Comparison of ENCODE assay signal across 1 cellular context in the genomic region with DNA sequence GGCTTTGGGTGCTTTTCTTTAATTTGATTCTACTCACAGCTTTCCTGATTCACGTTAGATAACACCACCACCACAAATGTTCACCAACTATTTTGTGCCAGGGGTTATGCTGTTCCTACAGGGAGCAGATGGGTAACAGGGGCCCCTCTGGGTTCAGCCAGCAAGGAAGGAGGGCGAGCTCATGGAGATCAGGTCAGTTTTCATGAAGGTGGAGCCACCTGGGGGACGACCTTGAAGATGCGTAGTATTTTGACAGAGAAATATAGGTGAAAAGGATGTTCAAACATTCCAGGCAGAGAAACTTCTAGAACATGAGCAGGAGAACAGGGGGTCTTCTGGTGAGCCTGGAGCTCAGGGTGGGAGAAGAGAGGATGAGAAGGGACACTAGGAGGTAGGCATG.
A peak's percentile ranks its signal among the peaks of the same experiment; 100 is the strongest.
TF ChIP-seq lines count a peak whose summit lies in the region.

No MANE protein-coding gene starts in this region.

TF ChIP-seq in K562, 482 proteins besides CTCF, POLR2A, EP300 and RAD21:
- TF ChIP-seq ESRRA (IDR thresholded peaks at IDR 0.05; ENCODE audit: borderline replicate concordance, low read depth), result peak; percentile 85
- TF ChIP-seq ZFP30 (CRISPR knock-in tag; IDR thresholded peaks at IDR 0.05; ENCODE audit: borderline replicate concordance), result no peak
- TF ChIP-seq SIX5 (IDR thresholded peaks at IDR 0.05; ENCODE audit: borderline replicate concordance in 1 of 2, insufficient read depth in 1 of 2, low read depth in 1 of 2, low read length in 2 of 2), result no peak
- TF ChIP-seq CREBBP (IDR thresholded peaks at IDR 0.05; ENCODE audit: low read depth, low read length), result no peak
- TF ChIP-seq, protein P1, sequence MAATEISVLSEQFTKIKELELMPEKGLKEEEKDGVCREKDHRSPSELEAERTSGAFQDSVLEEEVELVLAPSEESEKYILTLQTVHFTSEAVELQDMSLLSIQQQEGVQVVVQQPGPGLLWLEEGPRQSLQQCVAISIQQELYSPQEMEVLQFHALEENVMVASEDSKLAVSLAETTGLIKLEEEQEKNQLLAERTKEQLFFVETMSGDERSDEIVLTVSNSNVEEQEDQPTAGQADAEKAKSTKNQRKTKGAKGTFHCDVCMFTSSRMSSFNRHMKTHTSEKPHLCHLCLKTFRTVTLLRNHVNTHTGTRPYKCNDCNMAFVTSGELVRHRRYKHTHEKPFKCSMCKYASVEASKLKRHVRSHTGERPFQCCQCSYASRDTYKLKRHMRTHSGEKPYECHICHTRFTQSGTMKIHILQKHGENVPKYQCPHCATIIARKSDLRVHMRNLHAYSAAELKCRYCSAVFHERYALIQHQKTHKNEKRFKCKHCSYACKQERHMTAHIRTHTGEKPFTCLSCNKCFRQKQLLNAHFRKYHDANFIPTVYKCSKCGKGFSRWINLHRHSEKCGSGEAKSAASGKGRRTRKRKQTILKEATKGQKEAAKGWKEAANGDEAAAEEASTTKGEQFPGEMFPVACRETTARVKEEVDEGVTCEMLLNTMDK (IDR thresholded peaks at IDR 0.05; ENCODE audit: borderline replicate concordance, insufficient read depth, low read depth, low read length, poor library complexity, severe bottlenecking), result peak; percentile 37
- no peak for TF ChIP-seq TCF7 (IDR thresholded peaks at IDR 0.05; ENCODE audit: borderline replicate concordance)
- TF ChIP-seq, protein P2, sequence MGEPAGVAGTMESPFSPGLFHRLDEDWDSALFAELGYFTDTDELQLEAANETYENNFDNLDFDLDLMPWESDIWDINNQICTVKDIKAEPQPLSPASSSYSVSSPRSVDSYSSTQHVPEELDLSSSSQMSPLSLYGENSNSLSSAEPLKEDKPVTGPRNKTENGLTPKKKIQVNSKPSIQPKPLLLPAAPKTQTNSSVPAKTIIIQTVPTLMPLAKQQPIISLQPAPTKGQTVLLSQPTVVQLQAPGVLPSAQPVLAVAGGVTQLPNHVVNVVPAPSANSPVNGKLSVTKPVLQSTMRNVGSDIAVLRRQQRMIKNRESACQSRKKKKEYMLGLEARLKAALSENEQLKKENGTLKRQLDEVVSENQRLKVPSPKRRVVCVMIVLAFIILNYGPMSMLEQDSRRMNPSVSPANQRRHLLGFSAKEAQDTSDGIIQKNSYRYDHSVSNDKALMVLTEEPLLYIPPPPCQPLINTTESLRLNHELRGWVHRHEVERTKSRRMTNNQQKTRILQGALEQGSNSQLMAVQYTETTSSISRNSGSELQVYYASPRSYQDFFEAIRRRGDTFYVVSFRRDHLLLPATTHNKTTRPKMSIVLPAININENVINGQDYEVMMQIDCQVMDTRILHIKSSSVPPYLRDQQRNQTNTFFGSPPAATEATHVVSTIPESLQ (CRISPR knock-in tag; IDR thresholded peaks at IDR 0.05), result no peak
- TF ChIP-seq ZNF695 (CRISPR knock-in tag; IDR thresholded peaks at IDR 0.05), result no peak
- TF ChIP-seq, protein P3, sequence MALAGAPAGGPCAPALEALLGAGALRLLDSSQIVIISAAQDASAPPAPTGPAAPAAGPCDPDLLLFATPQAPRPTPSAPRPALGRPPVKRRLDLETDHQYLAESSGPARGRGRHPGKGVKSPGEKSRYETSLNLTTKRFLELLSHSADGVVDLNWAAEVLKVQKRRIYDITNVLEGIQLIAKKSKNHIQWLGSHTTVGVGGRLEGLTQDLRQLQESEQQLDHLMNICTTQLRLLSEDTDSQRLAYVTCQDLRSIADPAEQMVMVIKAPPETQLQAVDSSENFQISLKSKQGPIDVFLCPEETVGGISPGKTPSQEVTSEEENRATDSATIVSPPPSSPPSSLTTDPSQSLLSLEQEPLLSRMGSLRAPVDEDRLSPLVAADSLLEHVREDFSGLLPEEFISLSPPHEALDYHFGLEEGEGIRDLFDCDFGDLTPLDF (CRISPR knock-in tag; IDR thresholded peaks at IDR 0.05), result no peak
- TF ChIP-seq EP400 (IDR thresholded peaks at IDR 0.05), result no peak
- no peak for TF ChIP-seq POU5F1 (IDR thresholded peaks at IDR 0.05; ENCODE audit: borderline replicate concordance, low read depth, low read length, partially characterized antibody)
- no peak for TF ChIP-seq PCBP1 (IDR thresholded peaks at IDR 0.05; ENCODE audit: low read depth, low read length, poor library complexity, severe bottlenecking)
